1 cellular context compared by ENCODE assay signal in the genomic region with DNA sequence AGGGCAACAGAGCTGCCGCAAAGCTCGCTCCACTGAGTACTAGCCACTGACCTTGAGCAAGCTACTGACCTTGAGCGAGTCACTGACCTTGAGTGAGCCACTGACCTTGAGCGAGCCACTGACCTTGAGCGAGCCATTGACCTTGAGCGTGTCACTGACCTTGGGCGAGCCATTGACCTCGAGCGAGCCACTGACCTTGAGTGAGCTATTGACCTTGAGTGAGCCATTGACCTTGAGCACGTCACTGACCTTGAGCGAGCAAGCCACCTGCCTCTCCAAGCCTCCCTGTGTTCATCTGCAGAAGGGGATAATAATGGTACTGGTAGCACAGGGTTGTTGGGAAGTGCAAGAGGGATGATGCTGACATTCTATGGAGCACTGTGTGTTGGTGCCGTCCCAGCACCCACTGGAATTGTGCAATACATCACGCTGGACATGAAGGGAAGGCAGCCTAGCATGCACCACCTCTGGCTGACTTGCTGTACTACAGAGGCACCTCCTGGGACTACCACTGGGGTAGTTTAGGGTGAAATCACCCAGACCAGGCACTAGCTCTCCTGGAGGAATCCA.
TF ChIP-seq lines count a peak whose summit lies in the region.

No MANE protein-coding gene starts in this region.

TF ChIP-seq in HepG2, 621 proteins besides CTCF, POLR2A, EP300 and RAD21 (continued from another document and continues in another):
- TF ChIP-seq, protein P1, sequence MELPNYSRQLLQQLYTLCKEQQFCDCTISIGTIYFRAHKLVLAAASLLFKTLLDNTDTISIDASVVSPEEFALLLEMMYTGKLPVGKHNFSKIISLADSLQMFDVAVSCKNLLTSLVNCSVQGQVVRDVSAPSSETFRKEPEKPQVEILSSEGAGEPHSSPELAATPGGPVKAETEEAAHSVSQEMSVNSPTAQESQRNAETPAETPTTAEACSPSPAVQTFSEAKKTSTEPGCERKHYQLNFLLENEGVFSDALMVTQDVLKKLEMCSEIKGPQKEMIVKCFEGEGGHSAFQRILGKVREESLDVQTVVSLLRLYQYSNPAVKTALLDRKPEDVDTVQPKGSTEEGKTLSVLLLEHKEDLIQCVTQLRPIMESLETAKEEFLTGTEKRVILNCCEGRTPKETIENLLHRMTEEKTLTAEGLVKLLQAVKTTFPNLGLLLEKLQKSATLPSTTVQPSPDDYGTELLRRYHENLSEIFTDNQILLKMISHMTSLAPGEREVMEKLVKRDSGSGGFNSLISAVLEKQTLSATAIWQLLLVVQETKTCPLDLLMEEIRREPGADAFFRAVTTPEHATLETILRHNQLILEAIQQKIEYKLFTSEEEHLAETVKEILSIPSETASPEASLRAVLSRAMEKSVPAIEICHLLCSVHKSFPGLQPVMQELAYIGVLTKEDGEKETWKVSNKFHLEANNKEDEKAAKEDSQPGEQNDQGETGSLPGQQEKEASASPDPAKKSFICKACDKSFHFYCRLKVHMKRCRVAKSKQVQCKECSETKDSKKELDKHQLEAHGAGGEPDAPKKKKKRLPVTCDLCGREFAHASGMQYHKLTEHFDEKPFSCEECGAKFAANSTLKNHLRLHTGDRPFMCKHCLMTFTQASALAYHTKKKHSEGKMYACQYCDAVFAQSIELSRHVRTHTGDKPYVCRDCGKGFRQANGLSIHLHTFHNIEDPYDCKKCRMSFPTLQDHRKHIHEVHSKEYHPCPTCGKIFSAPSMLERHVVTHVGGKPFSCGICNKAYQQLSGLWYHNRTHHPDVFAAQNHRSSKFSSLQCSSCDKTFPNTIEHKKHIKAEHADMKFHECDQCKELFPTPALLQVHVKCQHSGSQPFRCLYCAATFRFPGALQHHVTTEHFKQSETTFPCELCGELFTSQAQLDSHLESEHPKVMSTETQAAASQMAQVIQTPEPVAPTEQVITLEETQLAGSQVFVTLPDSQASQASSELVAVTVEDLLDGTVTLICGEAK (IDR thresholded peaks at IDR 0.05), result no peak
- TF ChIP-seq, protein P1 (CRISPR knock-in tag; IDR thresholded peaks at IDR 0.05), result no peak
- no peak for TF ChIP-seq ZNF496 (CRISPR knock-in tag; IDR thresholded peaks at IDR 0.05; ENCODE audit: insufficient replicate concordance)
- TF ChIP-seq, protein P2, sequence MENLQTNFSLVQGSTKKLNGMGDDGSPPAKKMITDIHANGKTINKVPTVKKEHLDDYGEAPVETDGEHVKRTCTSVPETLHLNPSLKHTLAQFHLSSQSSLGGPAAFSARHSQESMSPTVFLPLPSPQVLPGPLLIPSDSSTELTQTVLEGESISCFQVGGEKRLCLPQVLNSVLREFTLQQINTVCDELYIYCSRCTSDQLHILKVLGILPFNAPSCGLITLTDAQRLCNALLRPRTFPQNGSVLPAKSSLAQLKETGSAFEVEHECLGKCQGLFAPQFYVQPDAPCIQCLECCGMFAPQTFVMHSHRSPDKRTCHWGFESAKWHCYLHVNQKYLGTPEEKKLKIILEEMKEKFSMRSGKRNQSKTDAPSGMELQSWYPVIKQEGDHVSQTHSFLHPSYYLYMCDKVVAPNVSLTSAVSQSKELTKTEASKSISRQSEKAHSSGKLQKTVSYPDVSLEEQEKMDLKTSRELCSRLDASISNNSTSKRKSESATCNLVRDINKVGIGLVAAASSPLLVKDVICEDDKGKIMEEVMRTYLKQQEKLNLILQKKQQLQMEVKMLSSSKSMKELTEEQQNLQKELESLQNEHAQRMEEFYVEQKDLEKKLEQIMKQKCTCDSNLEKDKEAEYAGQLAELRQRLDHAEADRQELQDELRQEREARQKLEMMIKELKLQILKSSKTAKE (CRISPR knock-in tag; IDR thresholded peaks at IDR 0.05; ENCODE audit: borderline replicate concordance), result peak; percentile 70; the same call in 1 of the 2 replicates
- TF ChIP-seq ZC3H4 (CRISPR knock-in tag; IDR thresholded peaks at IDR 0.05; ENCODE audit: borderline replicate concordance), result no peak
- no peak for TF ChIP-seq ARNT (IDR thresholded peaks at IDR 0.05)
- no peak for TF ChIP-seq ZNF160 (CRISPR knock-in tag; IDR thresholded peaks at IDR 0.05)
- TF ChIP-seq ZNF562 (CRISPR knock-in tag; IDR thresholded peaks at IDR 0.05; ENCODE audit: borderline replicate concordance), result no peak
- TF ChIP-seq, protein P3, sequence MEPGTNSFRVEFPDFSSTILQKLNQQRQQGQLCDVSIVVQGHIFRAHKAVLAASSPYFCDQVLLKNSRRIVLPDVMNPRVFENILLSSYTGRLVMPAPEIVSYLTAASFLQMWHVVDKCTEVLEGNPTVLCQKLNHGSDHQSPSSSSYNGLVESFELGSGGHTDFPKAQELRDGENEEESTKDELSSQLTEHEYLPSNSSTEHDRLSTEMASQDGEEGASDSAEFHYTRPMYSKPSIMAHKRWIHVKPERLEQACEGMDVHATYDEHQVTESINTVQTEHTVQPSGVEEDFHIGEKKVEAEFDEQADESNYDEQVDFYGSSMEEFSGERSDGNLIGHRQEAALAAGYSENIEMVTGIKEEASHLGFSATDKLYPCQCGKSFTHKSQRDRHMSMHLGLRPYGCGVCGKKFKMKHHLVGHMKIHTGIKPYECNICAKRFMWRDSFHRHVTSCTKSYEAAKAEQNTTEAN (CRISPR knock-in tag; conservative IDR thresholded peaks at IDR 0.05), result no peak
- peak; percentile 74 for TF ChIP-seq NR2C2 (CRISPR knock-in tag; IDR thresholded peaks at IDR 0.05; ENCODE audit: borderline replicate concordance)
- TF ChIP-seq, protein P4, sequence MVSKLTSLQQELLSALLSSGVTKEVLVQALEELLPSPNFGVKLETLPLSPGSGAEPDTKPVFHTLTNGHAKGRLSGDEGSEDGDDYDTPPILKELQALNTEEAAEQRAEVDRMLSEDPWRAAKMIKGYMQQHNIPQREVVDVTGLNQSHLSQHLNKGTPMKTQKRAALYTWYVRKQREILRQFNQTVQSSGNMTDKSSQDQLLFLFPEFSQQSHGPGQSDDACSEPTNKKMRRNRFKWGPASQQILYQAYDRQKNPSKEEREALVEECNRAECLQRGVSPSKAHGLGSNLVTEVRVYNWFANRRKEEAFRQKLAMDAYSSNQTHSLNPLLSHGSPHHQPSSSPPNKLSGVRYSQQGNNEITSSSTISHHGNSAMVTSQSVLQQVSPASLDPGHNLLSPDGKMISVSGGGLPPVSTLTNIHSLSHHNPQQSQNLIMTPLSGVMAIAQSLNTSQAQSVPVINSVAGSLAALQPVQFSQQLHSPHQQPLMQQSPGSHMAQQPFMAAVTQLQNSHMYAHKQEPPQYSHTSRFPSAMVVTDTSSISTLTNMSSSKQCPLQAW (CRISPR knock-in tag; IDR thresholded peaks at IDR 0.05), result peak; percentile 36; the same call in 1 of the 2 replicates
- TF ChIP-seq, protein P5, sequence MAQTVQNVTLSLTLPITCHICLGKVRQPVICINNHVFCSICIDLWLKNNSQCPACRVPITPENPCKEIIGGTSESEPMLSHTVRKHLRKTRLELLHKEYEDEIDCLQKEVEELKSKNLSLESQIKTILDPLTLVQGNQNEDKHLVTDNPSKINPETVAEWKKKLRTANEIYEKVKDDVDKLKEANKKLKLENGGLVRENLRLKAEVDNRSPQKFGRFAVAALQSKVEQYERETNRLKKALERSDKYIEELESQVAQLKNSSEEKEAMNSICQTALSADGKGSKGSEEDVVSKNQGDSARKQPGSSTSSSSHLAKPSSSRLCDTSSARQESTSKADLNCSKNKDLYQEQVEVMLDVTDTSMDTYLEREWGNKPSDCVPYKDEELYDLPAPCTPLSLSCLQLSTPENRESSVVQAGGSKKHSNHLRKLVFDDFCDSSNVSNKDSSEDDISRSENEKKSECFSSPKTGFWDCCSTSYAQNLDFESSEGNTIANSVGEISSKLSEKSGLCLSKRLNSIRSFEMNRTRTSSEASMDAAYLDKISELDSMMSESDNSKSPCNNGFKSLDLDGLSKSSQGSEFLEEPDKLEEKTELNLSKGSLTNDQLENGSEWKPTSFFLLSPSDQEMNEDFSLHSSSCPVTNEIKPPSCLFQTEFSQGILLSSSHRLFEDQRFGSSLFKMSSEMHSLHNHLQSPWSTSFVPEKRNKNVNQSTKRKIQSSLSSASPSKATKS (CRISPR knock-in tag; IDR thresholded peaks at IDR 0.05), result no peak
- no peak for TF ChIP-seq HNRNPUL1 (IDR thresholded peaks at IDR 0.05; ENCODE audit: low read depth, low read length)
- no peak for TF ChIP-seq MATR3 (CRISPR knock-in tag; IDR thresholded peaks at IDR 0.05)
- peak; percentile 66 for TF ChIP-seq RARA (CRISPR knock-in tag; IDR thresholded peaks at IDR 0.05)
- TF ChIP-seq, protein P6, sequence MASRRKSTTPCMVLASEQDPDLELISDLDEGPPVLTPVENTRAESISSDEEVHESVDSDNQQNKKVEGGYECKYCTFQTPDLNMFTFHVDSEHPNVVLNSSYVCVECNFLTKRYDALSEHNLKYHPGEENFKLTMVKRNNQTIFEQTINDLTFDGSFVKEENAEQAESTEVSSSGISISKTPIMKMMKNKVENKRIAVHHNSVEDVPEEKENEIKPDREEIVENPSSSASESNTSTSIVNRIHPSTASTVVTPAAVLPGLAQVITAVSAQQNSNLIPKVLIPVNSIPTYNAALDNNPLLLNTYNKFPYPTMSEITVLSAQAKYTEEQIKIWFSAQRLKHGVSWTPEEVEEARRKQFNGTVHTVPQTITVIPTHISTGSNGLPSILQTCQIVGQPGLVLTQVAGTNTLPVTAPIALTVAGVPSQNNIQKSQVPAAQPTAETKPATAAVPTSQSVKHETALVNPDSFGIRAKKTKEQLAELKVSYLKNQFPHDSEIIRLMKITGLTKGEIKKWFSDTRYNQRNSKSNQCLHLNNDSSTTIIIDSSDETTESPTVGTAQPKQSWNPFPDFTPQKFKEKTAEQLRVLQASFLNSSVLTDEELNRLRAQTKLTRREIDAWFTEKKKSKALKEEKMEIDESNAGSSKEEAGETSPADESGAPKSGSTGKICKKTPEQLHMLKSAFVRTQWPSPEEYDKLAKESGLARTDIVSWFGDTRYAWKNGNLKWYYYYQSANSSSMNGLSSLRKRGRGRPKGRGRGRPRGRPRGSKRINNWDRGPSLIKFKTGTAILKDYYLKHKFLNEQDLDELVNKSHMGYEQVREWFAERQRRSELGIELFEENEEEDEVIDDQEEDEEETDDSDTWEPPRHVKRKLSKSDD (CRISPR knock-in tag; IDR thresholded peaks at IDR 0.05; ENCODE audit: low read depth), result no peak
- TF ChIP-seq IRF2 (CRISPR knock-in tag; IDR thresholded peaks at IDR 0.05), result no peak
- TF ChIP-seq MYNN (CRISPR knock-in tag; IDR thresholded peaks at IDR 0.05; ENCODE audit: low read depth), result no peak
- TF ChIP-seq, protein P7, sequence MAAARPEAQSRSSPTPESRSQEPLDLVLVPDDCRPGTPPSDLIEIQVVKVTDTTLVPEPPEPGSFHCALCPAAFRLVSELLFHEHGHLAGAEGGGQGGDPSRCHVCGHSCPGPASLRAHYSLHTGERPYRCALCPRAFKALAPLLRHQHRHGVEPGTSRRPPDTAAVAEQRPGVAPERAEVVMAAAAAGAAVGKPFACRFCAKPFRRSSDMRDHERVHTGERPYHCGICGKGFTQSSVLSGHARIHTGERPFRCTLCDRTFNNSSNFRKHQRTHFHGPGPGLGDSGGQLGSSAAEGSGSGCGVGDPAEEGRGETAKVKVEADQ (CRISPR knock-in tag; IDR thresholded peaks at IDR 0.05; ENCODE audit: borderline replicate concordance), result no peak
- no peak for TF ChIP-seq DNMT3B (CRISPR knock-in tag; conservative IDR thresholded peaks at IDR 0.05)
- TF ChIP-seq ZFP62 (CRISPR knock-in tag; IDR thresholded peaks at IDR 0.05), result no peak
- no peak for TF ChIP-seq SNRNP70 (IDR thresholded peaks at IDR 0.05; ENCODE audit: low read depth, low read length)
- TF ChIP-seq SMAD3 (CRISPR knock-in tag; IDR thresholded peaks at IDR 0.05), result no peak
- TF ChIP-seq JDP2 (CRISPR knock-in tag; IDR thresholded peaks at IDR 0.05; ENCODE audit: borderline replicate concordance), result no peak
- no peak for TF ChIP-seq KLF11 (CRISPR knock-in tag; IDR thresholded peaks at IDR 0.05)
- no peak for TF ChIP-seq ZNF136 (CRISPR knock-in tag; IDR thresholded peaks at IDR 0.05; ENCODE audit: low read depth)
- TF ChIP-seq BHLHE40 (IDR thresholded peaks at IDR 0.05; ENCODE audit: low read length), result no peak
- TF ChIP-seq PHB2 (IDR thresholded peaks at IDR 0.05; ENCODE audit: partially characterized antibody), result no peak
- TF ChIP-seq ZFP36L1 (CRISPR knock-in tag; IDR thresholded peaks at IDR 0.05), result no peak
- no peak for TF ChIP-seq ZNF549 (CRISPR knock-in tag; IDR thresholded peaks at IDR 0.05)
- TF ChIP-seq ZBTB42 (CRISPR knock-in tag; IDR thresholded peaks at IDR 0.05), result no peak
- no peak for TF ChIP-seq SRF (IDR thresholded peaks at IDR 0.05; ENCODE audit: low read depth, low read length)
- TF ChIP-seq, protein P8, sequence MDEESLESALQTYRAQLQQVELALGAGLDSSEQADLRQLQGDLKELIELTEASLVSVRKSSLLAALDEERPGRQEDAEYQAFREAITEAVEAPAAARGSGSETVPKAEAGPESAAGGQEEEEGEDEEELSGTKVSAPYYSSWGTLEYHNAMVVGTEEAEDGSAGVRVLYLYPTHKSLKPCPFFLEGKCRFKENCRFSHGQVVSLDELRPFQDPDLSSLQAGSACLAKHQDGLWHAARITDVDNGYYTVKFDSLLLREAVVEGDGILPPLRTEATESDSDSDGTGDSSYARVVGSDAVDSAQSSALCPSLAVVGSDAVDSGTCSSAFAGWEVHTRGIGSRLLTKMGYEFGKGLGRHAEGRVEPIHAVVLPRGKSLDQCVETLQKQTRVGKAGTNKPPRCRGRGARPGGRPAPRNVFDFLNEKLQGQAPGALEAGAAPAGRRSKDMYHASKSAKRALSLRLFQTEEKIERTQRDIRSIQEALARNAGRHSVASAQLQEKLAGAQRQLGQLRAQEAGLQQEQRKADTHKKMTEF (CRISPR knock-in tag; IDR thresholded peaks at IDR 0.05), result no peak
- 0 out of 2 replicates have a peak, but pooled peaks have one; percentile 28 for TF ChIP-seq ELF1 (CRISPR knock-in tag; IDR thresholded peaks at IDR 0.05)
